ENCODE assay signal across 19 cellular contexts in the genomic region with DNA sequence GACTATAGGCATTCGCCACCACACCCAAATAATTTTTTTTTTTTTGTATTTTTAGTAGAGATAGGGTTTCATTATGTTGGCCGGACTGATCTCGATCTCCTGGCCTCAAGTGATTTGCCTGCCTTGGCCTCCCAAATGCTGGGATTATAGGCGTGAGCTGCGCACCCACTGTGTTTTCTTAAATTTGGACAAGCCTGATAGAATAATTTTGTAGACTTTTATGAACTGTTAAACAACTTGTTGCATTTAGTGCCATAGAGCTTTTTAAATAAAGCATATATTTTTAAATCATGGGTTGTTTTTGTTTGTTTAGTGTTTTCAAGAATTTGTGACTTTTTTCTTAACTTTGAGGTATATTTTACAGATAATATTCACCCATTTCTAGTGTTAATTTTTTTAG. TPM values are rescaled to one million over a fixed set of nuclear protein-coding genes. Genes with fewer than 3 reads are reported as not detected.
DNase-seq lines count a peak whose midpoint lies in the region; ATAC-seq and TF ChIP-seq lines count a peak whose summit lies in the region.
"Had no signal": no experiment of that assay in that cellular context is flagged by ENCODE, and none has a peak within 500 bp of the region (broad histone marks: within the 10 kb centered on the region; RNA-seq: fewer than 3 reads in every experiment).

No MANE protein-coding gene starts in this region.

- H3K27me3 ChIP-seq in SU-DHL-6 (ENCODE audit: low read length) (no peaks in the 10 kb centered on the region), testis (no peaks in the 10 kb centered on the region)
- H3K27me3 ChIP-seq: MG63, right atrium auricular region had no signal

- peak overlapping the region; percentile 48 for H3K4me2 ChIP-seq in SU-DHL-6 (ENCODE audit: low read depth, low read length, poor library complexity, severe bottlenecking)

- TF ChIP-seq CTCF in SU-DHL-6 (IDR thresholded peaks at IDR 0.05; ENCODE audit: insufficient read depth, low read length, poor library complexity, severe bottlenecking) (no peak), testis (IDR thresholded peaks at IDR 0.05) (no peak)

- no peak for ATAC-seq in stimulated activated naive CD8-positive, alpha-beta T cell treated with anti-CD3 and anti-CD28 coated beads, Interleukin-15, amount 100 ng/mL, for 72 hours
- ATAC-seq in memory B cell (ENCODE audit: low read depth): no peak

- intact Hi-C loops in testis (cut with DNase I; ENCODE audit: low total_unique reads): no loop called here

- peak overlapping the region; percentile 59 for H3K4me3 Mint-ChIP-seq in stimulated activated naive CD8-positive, alpha-beta T cell treated with anti-CD3 and anti-CD28 coated beads, Interleukin-15, Interleukin-2, amounts not matched to agents 100 ng/mL and 50 ng/mL, for 24 hours
- H3K4me3 Mint-ChIP-seq in stimulated activated naive CD8-positive, alpha-beta T cell treated with anti-CD3 and anti-CD28 coated beads, Interleukin-15, amount 100 ng/mL, for 72 hours: peak overlapping the region in 1 of 2 donors; percentile 46
- H3K4me3 Mint-ChIP-seq in memory B cell: no peak overlapping the region
- H3K4me3 Mint-ChIP-seq: activated CD4-positive, alpha-beta memory T cell treated with anti-CD3 and anti-CD28 coated beads for 36 hours had no signal

- peaks cover 11% of the 10 kb centered on the region; the same call in 1 of the 2 replicates for H3K36me3 ChIP-seq in SU-DHL-6 (ENCODE audit: low read length)
- H3K36me3 ChIP-seq in testis (ENCODE audit: low read depth, missing control alignments): no peaks in the 10 kb centered on the region

- 0 out of 2 replicates have a peak overlapping the region, but pooled peaks have one; percentile 28 for H3K9ac ChIP-seq in SU-DHL-6 (ENCODE audit: low read length)

- H4K20me1 ChIP-seq in SU-DHL-6 (ENCODE audit: low read depth, low read length): 0 out of 2 replicates have a peak, but pooled peaks cover 5% of the 10 kb centered on the region

- no peak for DNase-seq in stimulated activated naive CD8-positive, alpha-beta T cell treated with anti-CD3 and anti-CD28 coated beads, Interleukin-15, amount 100 ng/mL, for 72 hours
- DNase-seq in memory B cell (ENCODE audit: low spot score in 2 of 2): no peak
- DNase-seq in NCI-H526 (lab: John Stamatoyannopoulos, UW): no peak
- DNase-seq in globus pallidus (ENCODE audit: low spot score): no peak
- DNase-seq in mucosa of gallbladder (ENCODE audit: low spot score): no peak
- no peak for DNase-seq in testis
- DNase-seq: activated CD4-positive, alpha-beta memory T cell treated with anti-CD3 and anti-CD28 coated beads for 36 hours; aorta; Calu3; foreskin melanocyte; H7; MG63; naive B cell; NCI-H2029 treated with DMSO at 0.1 percent for 48 hours; NCI-H510A treated with DMSO at 0.1 percent for 48 hours; stimulated activated CD4-positive, alpha-beta T cell treated with anti-CD3 and anti-CD28 coated beads, Interleukin-1b, Interleukin-23, amount 100 ng/mL, for 48 hours had no signal

- peaks cover 66% of the 10 kb centered on the region for H3K4me1 Mint-ChIP-seq in stimulated activated naive CD8-positive, alpha-beta T cell treated with anti-CD3 and anti-CD28 coated beads, Interleukin-15, Interleukin-2, amounts not matched to agents 100 ng/mL and 50 ng/mL, for 24 hours (ENCODE audit: low read depth)
- peaks cover 51% of the 10 kb centered on the region for H3K4me1 Mint-ChIP-seq in stimulated activated naive CD8-positive, alpha-beta T cell treated with anti-CD3 and anti-CD28 coated beads, Interleukin-15, amount 100 ng/mL, for 72 hours
- H3K4me1 Mint-ChIP-seq in memory B cell: peaks cover 18% of the 10 kb centered on the region

- H3K79me2 ChIP-seq in SU-DHL-6 (ENCODE audit: insufficient read depth, low read length): peaks cover 96% of the 10 kb centered on the region

- H3F3A ChIP-seq in SU-DHL-6 (ENCODE audit: insufficient read depth): peaks cover 6% of the 10 kb centered on the region; the same call in 1 of the 2 replicates

- no peak overlapping the region for H3K27ac Mint-ChIP-seq in stimulated activated naive CD8-positive, alpha-beta T cell treated with anti-CD3 and anti-CD28 coated beads, Interleukin-15, Interleukin-2, amounts not matched to agents 100 ng/mL and 50 ng/mL, for 24 hours
- no peak overlapping the region for H3K27ac Mint-ChIP-seq in stimulated activated naive CD8-positive, alpha-beta T cell treated with anti-CD3 and anti-CD28 coated beads, Interleukin-15, amount 100 ng/mL, for 72 hours
- peak overlapping the region; percentile 16 for H3K27ac Mint-ChIP-seq in memory B cell

- H3K4me1 ChIP-seq in testis: peaks cover 9% of the 10 kb centered on the region

- H3K9me3 ChIP-seq in SU-DHL-6 (ENCODE audit: insufficient read depth, low read length) (no peaks in the 10 kb centered on the region), testis (no peaks in the 10 kb centered on the region)
- H3K9me3 ChIP-seq: MG63, right atrium auricular region had no signal

- peaks cover 61% of the 10 kb centered on the region for H3K36me3 Mint-ChIP-seq in stimulated activated naive CD8-positive, alpha-beta T cell treated with anti-CD3 and anti-CD28 coated beads, Interleukin-15, Interleukin-2, amounts not matched to agents 100 ng/mL and 50 ng/mL, for 24 hours (ENCODE audit: low read depth)
- peaks cover 17% of the 10 kb centered on the region for H3K36me3 Mint-ChIP-seq in memory B cell

- H3K4me3 ChIP-seq in SU-DHL-6 (ENCODE audit: insufficient read depth, low read length, poor library complexity, severe bottlenecking) (peak overlapping the region; percentile 13), testis (no peak overlapping the region)
- H3K4me3 ChIP-seq: MG63, right atrium auricular region had no signal

- 87 to 89% methylated on average over 5 of the region's 5 CpGs for WGBS in testis, 2 donors

- no peaks in the 10 kb centered on the region for H3K9me3 Mint-ChIP-seq in stimulated activated naive CD8-positive, alpha-beta T cell treated with anti-CD3 and anti-CD28 coated beads, Interleukin-15, Interleukin-2, amounts not matched to agents 100 ng/mL and 50 ng/mL, for 24 hours
- H3K9me3 Mint-ChIP-seq in stimulated activated naive CD8-positive, alpha-beta T cell treated with anti-CD3 and anti-CD28 coated beads, Interleukin-15, amount 100 ng/mL, for 72 hours: no peaks in the 10 kb centered on the region
- H3K9me3 Mint-ChIP-seq in memory B cell: no peaks in the 10 kb centered on the region
- H3K9me3 Mint-ChIP-seq: activated CD4-positive, alpha-beta memory T cell treated with anti-CD3 and anti-CD28 coated beads for 36 hours; naive B cell had no signal

- H2AFZ ChIP-seq in SU-DHL-6 (ENCODE audit: low read depth, low read length, severe bottlenecking): no peak overlapping the region

- TF ChIP-seq POLR2A in testis (IDR thresholded peaks at IDR 0.05): no peak

- no peak overlapping the region for H3K27ac ChIP-seq in SU-DHL-6 (ENCODE audit: low read depth, low read length)
- no peak overlapping the region for H3K27ac ChIP-seq in testis
- H3K27ac ChIP-seq: right atrium auricular region had no signal

- no peaks in the 10 kb centered on the region for H3K9me2 ChIP-seq in SU-DHL-6 (replicated peaks; ENCODE audit: insufficient read depth, low read length)

- no peaks in the 10 kb centered on the region for H3K27me3 Mint-ChIP-seq in stimulated activated naive CD8-positive, alpha-beta T cell treated with anti-CD3 and anti-CD28 coated beads, Interleukin-15, Interleukin-2, amounts not matched to agents 100 ng/mL and 50 ng/mL, for 24 hours
- no peaks in the 10 kb centered on the region for H3K27me3 Mint-ChIP-seq in stimulated activated naive CD8-positive, alpha-beta T cell treated with anti-CD3 and anti-CD28 coated beads, Interleukin-15, amount 100 ng/mL, for 72 hours
- H3K27me3 Mint-ChIP-seq in memory B cell: no peaks in the 10 kb centered on the region
- H3K27me3 Mint-ChIP-seq: activated CD4-positive, alpha-beta memory T cell treated with anti-CD3 and anti-CD28 coated beads for 36 hours; naive B cell had no signal

RNA-seq across cellular contexts. Expression of a gene that starts 4.8 kb away (rescaled TPM):
- 30.2 TPM for total RNA-seq in mucosa of gallbladder
- 10 to 100 TPM; 48.9 to 55.6 TPM for total RNA-seq in testis
- 21.2 TPM for polyA plus RNA-seq in testis (ENCODE audit: insufficient read depth, low read depth, low replicate concordance)

RNA-seq across cellular contexts. Expression of a gene that starts 10.5 kb away (rescaled TPM):
- total RNA-seq in mucosa of gallbladder (42.6 TPM), testis (10 to 100 TPM; 57.2 to 68.3 TPM)
- 50.0 TPM for polyA plus RNA-seq in testis (ENCODE audit: insufficient read depth, low read depth, low replicate concordance)
